Comparison of ENCODE assay signal across 17 cellular contexts in the genomic region with DNA sequence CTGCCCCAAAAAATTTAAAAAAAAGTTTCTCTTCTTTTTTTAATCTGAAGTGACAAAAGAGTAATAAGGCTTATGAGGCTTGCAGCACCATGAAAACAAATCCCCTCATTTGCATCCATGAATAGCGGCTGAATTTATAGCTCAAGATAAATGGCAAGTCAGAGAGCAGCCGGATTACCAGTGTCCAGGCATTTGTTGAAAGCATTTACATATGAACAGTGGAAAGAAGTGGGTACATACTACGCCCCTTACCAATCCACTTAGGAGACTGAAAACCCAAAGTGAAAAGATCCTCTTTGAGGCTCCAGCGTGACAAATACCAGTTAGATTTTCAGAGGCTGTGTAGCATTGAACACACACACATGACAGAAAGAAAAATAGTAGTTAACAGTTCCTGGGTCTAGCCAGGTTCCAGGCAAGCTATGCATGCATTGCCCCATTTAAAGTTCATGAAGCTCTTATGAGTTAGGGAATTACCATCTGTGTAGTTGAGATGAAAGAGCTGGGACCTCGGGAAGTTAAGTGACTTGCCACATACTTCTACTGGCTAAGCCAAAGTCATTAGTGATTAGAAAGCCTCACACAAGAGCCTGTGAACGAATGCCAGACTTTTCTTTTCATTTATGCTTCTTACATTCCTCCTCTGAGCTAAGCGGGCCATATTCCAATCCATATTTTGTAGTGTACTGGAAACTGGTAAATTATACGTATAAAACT. TPM values are rescaled to one million over a fixed set of nuclear protein-coding genes. Genes with fewer than 3 reads are reported as not detected.
A peak's percentile ranks its signal among the peaks of the same experiment; 100 is the strongest.
DNase-seq lines count a peak whose midpoint lies in the region; ATAC-seq, FAIRE-seq and TF ChIP-seq lines count a peak whose summit lies in the region.
"Had no signal": no experiment of that assay in that cellular context is flagged by ENCODE, and none has a peak within 500 bp of the region (broad histone marks: within the 10 kb centered on the region; RNA-seq: fewer than 3 reads in every experiment).

No MANE protein-coding gene starts in this region.

- H4K20me1 ChIP-seq in H1 (replicated peaks in 1 of 2; ENCODE audit: control insufficient read depth in 1 of 2, insufficient read depth in 2 of 2, low read length in 2 of 2) (no peaks in the 10 kb centered on the region), HepG2 (ENCODE audit: insufficient read depth, low read length) (no peaks in the 10 kb centered on the region; the same call in 1 of the 2 replicates)

- no peak overlapping the region for H2BK12ac ChIP-seq in H1 (ENCODE audit: low read depth, low read length)

- FAIRE-seq in H1 (lab: Jason Lieb, UNC) (peak; percentile 13), HepG2 (lab: Jason Lieb, UNC) (no peak)
- FAIRE-seq: frontal cortex had no signal

- CTCF ChIA-PET in H1 (lab: Charles Lee; ENCODE audit: partially characterized antibody), result interaction anchor here (0.8 to 2.7 kb wide), 10 partner anchors 9 to 412 kb away, joined by 3 to 9 read pairs (median 3); no protein-coding TSS in a partner anchor
- CTCF ChIA-PET in HepG2 (lab: Yijun Ruan, JAX; ENCODE audit: low intra/inter-chr PET ratio, low total read pairs), result no interaction called here

- no peak overlapping the region for H4K8ac ChIP-seq in H1 (ENCODE audit: extremely low read depth, insufficient read depth, low read length)

- H3K14ac ChIP-seq in H1 (ENCODE audit: insufficient read length), result no peak overlapping the region

- H3K9me3 ChIP-seq in H1 (ENCODE audit: insufficient read depth in 2 of 2, low read depth in 1 of 2, low read length in 1 of 2) (no peaks in the 10 kb centered on the region), HepG2 (ENCODE audit: low read length) (no peaks in the 10 kb centered on the region), MG63 (no peaks in the 10 kb centered on the region)

- WGBS in H1 (ENCODE audit: extremely low coverage in 1 of 2, insufficient coverage in 1 of 2, insufficient read length in 1 of 2, insufficient replicate concordance in 2 of 2, low coverage in 1 of 2, low lambda C conversion rate in 2 of 2, missing lambda C conversion rate in 1 of 2), 2 experiments, result 62% methylated on average over 8 of the region's 8 CpGs; no CpG with 5 or more reads in 1 of the 2 experiments
- 79% methylated on average over 8 of the region's 8 CpGs for WGBS in HepG2 (ENCODE audit: low lambda C conversion rate)

- intact Hi-C loops in HepG2 (cut with micrococcal nuclease; ENCODE audit: unreplicated experiment), result loop anchor here (1.0 kb wide), 2 partner anchors 11 to 44 kb away; no protein-coding TSS in a partner anchor

- no peak overlapping the region for H3K56ac ChIP-seq in H1 (replicated peaks; ENCODE audit: insufficient read length, low read depth, low read length)

- H2AFZ ChIP-seq in H1 (ENCODE audit: low read length) (no peak overlapping the region), HepG2 (ENCODE audit: low read length) (no peak overlapping the region)

- H3K79me1 ChIP-seq in H1 (ENCODE audit: low read depth, low read length), result no peaks in the 10 kb centered on the region; the same call in 1 of the 2 replicates

- H3K27me3 ChIP-seq in H1 (replicated peaks in 1 of 4; ENCODE audit: control insufficient read depth in 3 of 4, extremely low read depth in 1 of 4, insufficient read depth in 3 of 4, low read length in 3 of 4), result no peaks in the 10 kb centered on the region
- H3K27me3 ChIP-seq in HepG2 (ENCODE audit: control insufficient read depth in 1 of 2, insufficient read depth in 2 of 2, low read length in 2 of 2), result no peaks in the 10 kb centered on the region
- no peaks in the 10 kb centered on the region for H3K27me3 ChIP-seq in MG63

- no peak overlapping the region for H4K5ac ChIP-seq in H1 (ENCODE audit: insufficient read length, low read depth, low read length)

- ATAC-seq in HepG2 (peak; percentile 45), HG03342 (IDR thresholded peaks at IDR 0.05; ENCODE audit: unreplicated experiment) (no peak)
- ATAC-seq: activated T-cell treated with anti-CD3 and anti-CD28 coated beads, Interleukin-2, amount 50 U/mL, for 4 hours had no signal

- in situ Hi-C loops in HepG2 (cut with HindIII; ENCODE audit: extremely low pct_ligation_motif_present, low pct_unique_long_range_greater_than_20kb), result no loop called here

- H3K4me3 ChIP-seq in H1 (ENCODE audit: extremely low read depth in 1 of 4, insufficient read depth in 2 of 4, low read depth in 3 of 4, low read length in 4 of 4) (peak overlapping the region in 1 of 4 experiments; percentile 17; a peak in 2 of 8 replicates), HepG2 (replicated peaks in 1 of 3; ENCODE audit: insufficient read depth in 1 of 3, low read depth in 2 of 3, low read length in 3 of 3) (peak overlapping the region in 2 of 3 experiments; percentile 30 to 32; a peak in 3 of 6 replicates), retinal pigment epithelial cell (ENCODE audit: low read length) (no peak overlapping the region), MG63 (no peak overlapping the region)
- H3K4me3 ChIP-seq: skin epidermis had no signal

- H3K4me1 ChIP-seq in H1 (replicated peaks in 1 of 4; ENCODE audit: control insufficient read depth in 3 of 4, insufficient read depth in 4 of 4, low read length in 3 of 4), result peaks cover 1 to 14% (median 5%) of the 10 kb centered on the region in 4 experiments; a peak in 4 of 7 replicates
- peaks cover 58% of the 10 kb centered on the region for H3K4me1 ChIP-seq in HepG2 (ENCODE audit: insufficient read depth, low read length)

- TF ChIP-seq POLR2A in H1 (IDR thresholded peaks at IDR 0.05; ENCODE audit: control extremely low read depth in 1 of 2, low read depth in 2 of 2, low read length in 2 of 2), result no peak
- TF ChIP-seq POLR2A in HepG2 (IDR thresholded peaks at IDR 0.05; ENCODE audit: insufficient read depth in 1 of 2, low read depth in 2 of 2, low read length in 2 of 2), result no peak

- no peak for TF ChIP-seq CTCF in H1 (IDR thresholded peaks at IDR 0.05; ENCODE audit: control extremely low read depth in 1 of 3, insufficient read depth in 1 of 3, low read depth in 1 of 3, low read length in 3 of 3)
- TF ChIP-seq CTCF in HepG2 (CRISPR knock-in tag; IDR thresholded peaks at IDR 0.05), result no peak
- no peak for TF ChIP-seq CTCF in retinal pigment epithelial cell (conservative IDR thresholded peaks at IDR 0.05; ENCODE audit: low read depth, low read length)

- no peak overlapping the region for H3K4ac ChIP-seq in H1 (replicated peaks; ENCODE audit: insufficient read length, low read depth, low read length)

- H2BK20ac ChIP-seq in H1 (ENCODE audit: low read length), result 0 out of 2 replicates have a peak overlapping the region, but pooled peaks have one; percentile 3

- H2BK15ac ChIP-seq in H1 (ENCODE audit: low read length), result no peak overlapping the region

- peak; percentile 61 for DNase-seq in NCI-H526 (lab: John Stamatoyannopoulos, UW)
- DNase-seq in H1 (ENCODE audit: low read depth in 1 of 2, low spot score in 2 of 2), result no peak
- DNase-seq in HepG2 (ENCODE audit: low spot score), result no peak
- peak; percentile 85 for DNase-seq in retinal pigment epithelial cell (ENCODE audit: low read depth)
- DNase-seq in MG63, result no peak
- DNase-seq in activated CD8-positive, alpha-beta memory T cell treated with anti-CD3 and anti-CD28 coated beads, Interleukin-2, amount 50 U/mL, for 4 hours, result no peak
- no peak for DNase-seq in central memory CD4-positive, alpha-beta T cell
- DNase-seq: activated naive CD8-positive, alpha-beta T cell treated with anti-CD3 and anti-CD28 coated beads, Interleukin-2, amount 10 ng/mL, durations not matched to agents 7 days and 5 days; activated T-cell treated with anti-CD3 and anti-CD28 coated beads, Interleukin-2, amount 50 U/mL, for 4 hours; DMS 273 treated with DMSO at 0.1 percent for 48 hours; GOT3; midbrain; MM.1S; NCI-H2029 treated with DMSO at 0.1 percent for 48 hours had no signal

- no peak for TF ChIP-seq EP300 in H1 (IDR thresholded peaks at IDR 0.05; ENCODE audit: borderline replicate concordance in 1 of 2, low read depth in 2 of 2, low read length in 2 of 2)
- no peak for TF ChIP-seq EP300 in HepG2 (IDR thresholded peaks at IDR 0.05; ENCODE audit: low read depth in 2 of 2, low read length in 2 of 2)
- no peak for TF ChIP-seq EP300 in HepG2 (CRISPR knock-in tag; IDR thresholded peaks at IDR 0.05; ENCODE audit: borderline replicate concordance)

- H3K18ac ChIP-seq in H1 (ENCODE audit: extremely low read depth, low read length), result no peak overlapping the region

- H4K91ac ChIP-seq in H1 (replicated peaks; ENCODE audit: insufficient read length, low read length), result no peak overlapping the region

- no peak overlapping the region for H2BK5ac ChIP-seq in H1 (ENCODE audit: low read depth, low read length)

- TF ChIP-seq RAD21 in H1 (IDR thresholded peaks at IDR 0.05 in 1 of 2, conservative IDR thresholded peaks at IDR 0.05 in 1 of 2; ENCODE audit: low read depth in 2 of 2, low read length in 2 of 2) (no peak), HepG2 (CRISPR knock-in tag; IDR thresholded peaks at IDR 0.05) (no peak)

- no peak overlapping the region for H3K23ac ChIP-seq in H1 (ENCODE audit: insufficient read length)

- H3K79me2 ChIP-seq in H1 (ENCODE audit: control insufficient read depth in 1 of 2, insufficient read depth in 2 of 2, low read length in 2 of 2) (no peaks in the 10 kb centered on the region; a peak in 1 of 4 replicates), HepG2 (ENCODE audit: insufficient read depth, low read length) (peaks cover 63% of the 10 kb centered on the region)

- H3K9ac ChIP-seq in H1 (replicated peaks in 1 of 4; ENCODE audit: extremely low read depth in 1 of 4, low read depth in 3 of 4, low read length in 3 of 4) (peak overlapping the region in 1 of 4 experiments; percentile 38; a peak in 2 of 7 replicates), HepG2 (ENCODE audit: insufficient read depth, low read depth, low read length) (peak overlapping the region; percentile 25; the same call in 1 of the 2 replicates)

- POLR2A ChIA-PET in H1 (lab: Charles Lee; ENCODE audit: partially characterized antibody) (interaction anchor here (1.3 to 1.4 kb wide), 2 partner anchors 9 to 16 kb away, joined by 3 read pairs; no protein-coding TSS in a partner anchor), HepG2 (lab: Yijun Ruan, JAX) (interaction anchor here (0.9 to 3.2 kb wide), 9 partner anchors 9 to 44 kb away, joined by 3 to 19 read pairs (median 3); partner anchors contain the start of gene NHSL1)

- no peaks in the 10 kb centered on the region for H3K36me3 ChIP-seq in H1 (ENCODE audit: control insufficient read depth in 2 of 4, insufficient read depth in 4 of 4, low read length in 3 of 4)
- no peaks in the 10 kb centered on the region; a peak in 1 of 5 replicates for H3K36me3 ChIP-seq in HepG2 (replicated peaks in 1 of 2; ENCODE audit: control insufficient read depth in 1 of 2, insufficient read depth in 2 of 2, low read length in 2 of 2)
- H3K36me3 ChIP-seq in MG63, result no peaks in the 10 kb centered on the region

- BruUV-seq in HepG2 (replicated peaks; lab: Mats Ljungman, UMichigan), result no TSS peak

- H3K27ac ChIP-seq in H1 (ENCODE audit: low read depth, low read length) (no peak overlapping the region), HepG2 (ENCODE audit: extremely low read length, insufficient read depth, low read length) (peak overlapping the region; percentile 67)
- H3K27ac ChIP-seq: skin epidermis had no signal

- H3K4me2 ChIP-seq in H1 (ENCODE audit: insufficient read depth in 1 of 2, low read depth in 2 of 2, low read length in 2 of 2), result peak overlapping the region; percentile 41 to 50
- peak overlapping the region; percentile 83 for H3K4me2 ChIP-seq in HepG2 (ENCODE audit: low read depth, low read length)

- peaks cover 1% of the 10 kb centered on the region; the same call in 1 of the 2 replicates for H3K23me2 ChIP-seq in H1 (ENCODE audit: low read depth, low read length)

- H2BK120ac ChIP-seq in H1 (replicated peaks; ENCODE audit: low read depth, low read length), result no peak overlapping the region

- no peak overlapping the region for H2AK5ac ChIP-seq in H1 (ENCODE audit: low read depth, low read length)

RNA-seq across cellular contexts. Expression of gene NHSL1, which starts 28.2 kb away (rescaled TPM):
- 27.2 and 32.4 TPM in 2 replicates for total RNA-seq in H1 (2021; fragmentation: NEBNext Ultra II Directional; extraction: Animal tissue kit (Norgen Biotek cat#: 25700))
- 7.2 and 12.5 TPM in 2 replicates for polyA plus RNA-seq in H1 (2011; rRNA removed)
- 6.4 TPM for polyA plus RNA-seq in H1 (2011; cell fraction: cytosol; rRNA removed)
- polyA plus RNA-seq in H1 (2011; cell fraction: nucleus; rRNA removed), result 23.6 TPM
- 12.8 to 15.6 TPM (median 13.8 TPM) in 4 replicates for polyA plus RNA-seq in H1 (2012, experiment 1 of 2)
- 6.8 TPM for polyA plus RNA-seq in H1 (2012, experiment 2 of 2)
- polyA plus RNA-seq in H1 (2013, experiment 1 of 2), result 17.0 TPM
- polyA plus RNA-seq in H1 (2013, experiment 2 of 2), result 16.4 TPM
- polyA minus RNA-seq in H1 (2011; rRNA and poly(A)+ RNA removed), result 50.6 and 61.0 TPM in 2 replicates
- 24.7 TPM for polyA minus RNA-seq in H1 (2011; cell fraction: cytosol; rRNA and poly(A)+ RNA removed)
- 58.6 TPM for polyA minus RNA-seq in H1 (2011; cell fraction: nucleus; rRNA and poly(A)+ RNA removed)
- total RNA-seq in HepG2 (2016; rRNA removed; fragmentation: Illumina TruSeq; extraction: Trizol), result 53.6 and 59.5 TPM in 2 replicates
- total RNA-seq in HepG2 (2016; cell fraction: cytosol; rRNA removed; fragmentation: Illumina TruSeq; extraction: Trizol; ENCODE audit: low read depth), result 19.0 and 21.3 TPM in 2 replicates
- 55.9 and 56.5 TPM in 2 replicates for total RNA-seq in HepG2 (2016; cell fraction: insoluble cytoplasmic fraction; rRNA removed; fragmentation: Illumina TruSeq; extraction: Trizol)
- total RNA-seq in HepG2 (2016; cell fraction: membrane; rRNA removed; fragmentation: Illumina TruSeq; extraction: Trizol), result 22.2 and 23.0 TPM in 2 replicates
- total RNA-seq in HepG2 (2016; cell fraction: nucleus; rRNA removed; fragmentation: Illumina TruSeq; extraction: Trizol), result 124 and 133 TPM in 2 replicates
- polyA plus RNA-seq in HepG2 (2011; rRNA removed), result 22.6 and 24.9 TPM in 2 replicates
- 11.6 and 12.3 TPM in 2 replicates for polyA plus RNA-seq in HepG2 (2011; cell fraction: cytosol; rRNA removed)
- polyA plus RNA-seq in HepG2 (2011; cell fraction: nucleus; rRNA removed), result 42.8 and 45.1 TPM in 2 replicates
- polyA plus RNA-seq in HepG2 (2012), result 23.2 and 25.7 TPM in 2 replicates
- 3.5 and 3.8 TPM in 2 replicates for polyA plus RNA-seq in HepG2 (2016; cell fraction: cytosol; fragmentation: Illumina TruSeq; extraction: Trizol; ENCODE audit: low read depth)
- 20.6 and 26.3 TPM in 2 replicates for polyA plus RNA-seq in HepG2 (2016; cell fraction: insoluble cytoplasmic fraction; fragmentation: Illumina TruSeq; extraction: Trizol; ENCODE audit: low read depth)
- 6.4 and 7.5 TPM in 2 replicates for polyA plus RNA-seq in HepG2 (2016; cell fraction: membrane; fragmentation: Illumina TruSeq; extraction: Trizol; ENCODE audit: low read depth)
- 67.3 and 71.2 TPM in 2 replicates for polyA plus RNA-seq in HepG2 (2016; cell fraction: nucleus; fragmentation: Illumina TruSeq; extraction: Trizol; ENCODE audit: insufficient read depth, low read depth)
- 4.6 and 265 TPM in 2 replicates for polyA minus RNA-seq in HepG2 (2011; rRNA and poly(A)+ RNA removed; ENCODE audit: low replicate concordance)
- 58.2 and 64.4 TPM in 2 replicates for polyA minus RNA-seq in HepG2 (2011; cell fraction: cytosol; rRNA and poly(A)+ RNA removed)
- 179 and 208 TPM in 2 replicates for polyA minus RNA-seq in HepG2 (2011; cell fraction: nucleus; rRNA and poly(A)+ RNA removed)
- 1.3 and 8.7 TPM in 2 replicates for total RNA-seq in MG63 (2014; rRNA removed; shearing (Covaris generic); ENCODE audit: low replicate concordance)

Comparison
In these comparisons a context has a peak if more than half of its experiments do, and no peak if none do; other contexts are left out.
1. DNase-seq: peak in NCI-H526 (2 of 2) and retinal pigment epithelial cell (single experiment); none in H1 (0 of 2), HepG2 (single experiment), MG63 (single experiment), activated CD8-positive, alpha-beta memory T cell treated with anti-CD3 and anti-CD28 coated beads, Interleukin-2, amount 50 U/mL, for 4 hours (single experiment) and central memory CD4-positive, alpha-beta T cell (single experiment).
2. H3K4me3 ChIP-seq: peak in HepG2 (2 of 3); none in retinal pigment epithelial cell (single experiment) and MG63 (single experiment).